8 cellular contexts compared by ENCODE assay signal in the genomic region with DNA sequence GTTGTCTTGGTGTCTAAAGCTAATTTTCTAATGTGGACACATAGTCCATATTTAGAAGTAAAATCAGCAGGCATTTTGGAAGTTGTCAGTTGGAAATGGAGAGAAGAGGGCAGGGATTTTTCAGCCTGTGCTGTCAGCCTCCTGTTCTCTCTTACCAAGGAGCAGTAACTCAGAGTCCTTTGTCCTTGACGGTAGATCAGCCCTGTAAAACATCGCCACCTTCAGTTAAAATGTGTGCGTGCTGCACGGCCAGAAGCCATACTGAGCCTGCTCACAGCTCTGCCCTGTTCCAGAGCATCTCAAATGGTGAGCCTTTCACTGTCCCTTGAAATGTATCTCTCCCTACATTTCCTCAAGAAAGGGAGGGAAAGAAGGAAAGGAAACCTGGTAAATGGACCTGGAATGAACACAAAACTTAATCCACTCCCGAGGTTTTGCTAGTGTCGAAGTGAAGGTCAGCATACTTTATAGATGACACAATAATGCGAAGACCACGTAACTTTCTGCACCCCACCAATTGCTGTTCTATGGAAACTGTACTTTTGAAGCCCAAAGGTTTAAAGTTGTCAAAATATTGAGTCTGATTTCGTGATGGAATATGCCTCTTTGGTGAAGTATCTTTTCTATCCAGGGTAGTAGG.
DNase-seq lines count a peak whose midpoint lies in the region; TF ChIP-seq lines count a peak whose summit lies in the region.

No MANE protein-coding gene starts in this region.

- POLR2A ChIA-PET in HEK293T (lab: Yijun Ruan, JAX) (no interaction called here), RWPE1 (lab: Yijun Ruan, JAX; ENCODE audit: low non-redundant PET) (no interaction called here)

- peaks cover 33% of the 10 kb centered on the region for H3K4me1 Mint-ChIP-seq in nephron progenitor cell

- H3K4me3 ChIP-seq in fibroblast of lung (replicated peaks in 1 of 4; ENCODE audit: control extremely low read depth in 1 of 4, insufficient read depth in 1 of 4, low read depth in 3 of 4, low read length in 4 of 4) = no peak overlapping the region

- CTCF ChIA-PET in HEK293T (lab: Yijun Ruan, JAX) = interaction anchor here (0.6 to 1.6 kb wide), 5 partner anchors 10 to 229 kb away, joined by 3 to 16 read pairs (median 3); no protein-coding TSS in a partner anchor
- CTCF ChIA-PET in RWPE1 (lab: Yijun Ruan, JAX) = interaction anchor here (0.6 to 1.3 kb wide), 9 partner anchors 11 to 739 kb away, joined by 3 to 7 read pairs (median 3); no protein-coding TSS in a partner anchor

- H3K79me2 ChIP-seq in fibroblast of lung (ENCODE audit: control insufficient read depth, insufficient read depth, low read length) = no peaks in the 10 kb centered on the region

- no peak overlapping the region for H3K4me2 ChIP-seq in fibroblast of lung (ENCODE audit: extremely low read depth, insufficient read depth, low read length)

- no peak overlapping the region for H3K9ac ChIP-seq in fibroblast of lung (ENCODE audit: insufficient read depth, low read length)

- H3K4me1 ChIP-seq in fibroblast of lung (ENCODE audit: control insufficient read depth, extremely low read depth, insufficient read depth, low read length) = no peaks in the 10 kb centered on the region

- no peak overlapping the region for H2AFZ ChIP-seq in fibroblast of lung (ENCODE audit: low read length)

- no peak overlapping the region for H3K27ac Mint-ChIP-seq in nephron progenitor cell

- H3K27ac ChIP-seq in RWPE1 (no peak overlapping the region), fibroblast of lung (ENCODE audit: insufficient read depth, low read length) (no peak overlapping the region)

- no peak overlapping the region for H3K4me3 Mint-ChIP-seq in nephron progenitor cell

- no peaks in the 10 kb centered on the region for H3K36me3 ChIP-seq in fibroblast of lung (ENCODE audit: control insufficient read depth, insufficient read depth, low read length)

- no peaks in the 10 kb centered on the region for H3K9me3 Mint-ChIP-seq in nephron progenitor cell

- TF ChIP-seq CTCF in GM12872 (IDR thresholded peaks at IDR 0.05; ENCODE audit: insufficient read depth, low read depth, low read length) = peak; percentile 71
- peak; percentile 91 for TF ChIP-seq CTCF in LNCAP (IDR thresholded peaks at IDR 0.05)
- peak; percentile 72 for TF ChIP-seq CTCF in RWPE1 (conservative IDR thresholded peaks at IDR 0.05; ENCODE audit: low read depth)
- peak; percentile 72 to 84 for TF ChIP-seq CTCF in fibroblast of lung (conservative IDR thresholded peaks at IDR 0.05 in 1 of 2, IDR thresholded peaks at IDR 0.05 in 1 of 2; ENCODE audit: low read depth in 1 of 2, low read length in 2 of 2)
- TF ChIP-seq CTCF in nephron progenitor cell (IDR thresholded peaks at IDR 0.05) = peak; percentile 65

- no peaks in the 10 kb centered on the region for H3K27me3 ChIP-seq in fibroblast of lung (ENCODE audit: control insufficient read depth, insufficient read depth, low read length)

- H3K27me3 Mint-ChIP-seq in nephron progenitor cell (ENCODE audit: low read depth, poor library complexity) = peaks cover 6% of the 10 kb centered on the region

- DNase-seq in 8988T = peak; percentile 14
- DNase-seq in HEK293T (ENCODE audit: extremely low spot score) = peak; percentile 68
- DNase-seq in RWPE1 (ENCODE audit: low spot score) = peak; percentile 65
- peak; percentile 62 to 83 for DNase-seq in fibroblast of lung (ENCODE audit: low read depth in 2 of 2)
- DNase-seq in nephron progenitor cell = peak; percentile 57
- DNase-seq in effector CD8-positive, alpha-beta T cell (lab: John Stamatoyannopoulos, UW) = no peak

- no peaks in the 10 kb centered on the region for H3K9me3 ChIP-seq in fibroblast of lung (ENCODE audit: control insufficient read depth, insufficient read depth, low read depth, low read length)

- no peaks in the 10 kb centered on the region for H4K20me1 ChIP-seq in fibroblast of lung (ENCODE audit: control insufficient read depth, extremely low read depth, insufficient read depth, low read length)

- H3K36me3 Mint-ChIP-seq in nephron progenitor cell (ENCODE audit: low read depth) = peaks cover 5% of the 10 kb centered on the region

TF ChIP-seq in HEK293T, 16 proteins besides CTCF, POLR2A, EP300 and RAD21:
- no peak for TF ChIP-seq ZNF384 (IDR thresholded peaks at IDR 0.05)
- TF ChIP-seq LEF1 (IDR thresholded peaks at IDR 0.05; ENCODE audit: borderline replicate concordance) = no peak
- no peak for TF ChIP-seq ARNT (IDR thresholded peaks at IDR 0.05)
TF ChIP-seq in HEK293T: peak in this region for 0.
